8 cellular contexts compared by ENCODE assay signal in the genomic region with DNA sequence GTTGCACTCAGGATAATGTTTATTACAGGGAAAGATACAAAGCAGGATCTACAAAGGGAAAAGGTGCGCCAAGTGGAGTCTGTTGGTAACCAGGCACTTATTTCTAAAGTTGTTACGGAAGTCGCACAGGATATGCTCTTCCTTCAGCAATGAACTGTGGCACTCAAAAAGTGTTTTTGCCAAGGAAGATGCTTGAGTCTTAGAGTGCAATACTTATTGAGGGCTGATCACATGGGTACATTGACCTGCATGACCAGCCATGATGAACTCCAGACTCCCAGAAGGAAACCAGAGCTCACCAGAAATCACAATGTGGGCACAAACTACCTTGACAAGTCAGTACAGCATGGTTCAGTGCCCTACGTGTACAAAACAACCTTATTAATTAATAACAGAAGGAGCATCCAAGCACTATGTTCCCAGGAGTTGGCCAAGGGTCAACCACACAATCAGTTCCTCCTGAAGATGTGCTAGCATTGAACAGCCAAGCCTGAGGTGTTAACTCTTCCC.
"Had no signal": no experiment of that assay in that cellular context is flagged by ENCODE, and none has a peak within 500 bp of the region (broad histone marks: within the 10 kb centered on the region; RNA-seq: fewer than 3 reads in every experiment).

No MANE protein-coding gene starts in this region.

- H3K4me2 ChIP-seq: KMS-11 had no signal

- H3K9ac ChIP-seq: GM23248, KMS-11 had no signal

- H3K27ac ChIP-seq: GM23248, HL-60, KMS-11 had no signal

- ATAC-seq: HepG2 had no signal

- DNase-seq: GM23248, GOT3, H9, HCEC 1CT, KBM-7 had no signal

- H2AFZ ChIP-seq: GM23248 had no signal

- H3K4me3 ChIP-seq: GM23248 had no signal
